Comparison of ENCODE assay signal across 13 cellular contexts in genomic region chr2:143452817-143453462, GRCh38.
DNase-seq lines count a peak whose midpoint lies in the region; ATAC-seq and TF ChIP-seq lines count a peak whose summit lies in the region.
"Had no signal": no experiment of that assay in that cellular context is flagged by ENCODE, and none has a peak within 500 bp of the region (broad histone marks: within the 10 kb centered on the region; RNA-seq: fewer than 3 reads in every experiment).

No MANE protein-coding gene starts in this region.

- no peak overlapping the region for H3K27ac ChIP-seq in heart right ventricle
- H3K27ac ChIP-seq in PC-3 (ENCODE audit: low read length): no peak overlapping the region
- H3K27ac ChIP-seq: colonic mucosa had no signal

- no peaks in the 10 kb centered on the region for H4K20me1 ChIP-seq in PC-3 (ENCODE audit: low read length)

- DNase-seq in stimulated activated CD4-positive, alpha-beta T cell treated with anti-CD3 and anti-CD28 coated beads, Interleukin-1b, Interleukin-23, amount 100 ng/mL, for 48 hours: peak; percentile 8
- no peak for DNase-seq in stimulated activated CD4-positive, alpha-beta T cell treated with anti-CD3 and anti-CD28 coated beads, Interleukin-12 subunit alpha, Interleukin-12 subunit beta, amount 100 ng/mL, for 4 hours
- DNase-seq in activated gamma-delta T cell treated with anti-CD3 and anti-CD28 coated beads, Interleukin-2, amount 50 U/mL, for 16 hours (ENCODE audit: low read depth): peak; percentile 11
- DNase-seq in EL (no peak), heart right ventricle (no peak), PC-3 (no peak), GM10266 (ENCODE audit: extremely low spot score) (no peak)
- DNase-seq: colonic mucosa, H7, NCI-H2171 treated with DMSO at 0.1 percent for 48 hours had no signal

- no peaks in the 10 kb centered on the region for H3K79me2 ChIP-seq in PC-3 (ENCODE audit: low read length)

- no peak for TF ChIP-seq CTCF in heart right ventricle (IDR thresholded peaks at IDR 0.05)
- TF ChIP-seq CTCF in PC-3 (conservative IDR thresholded peaks at IDR 0.05; ENCODE audit: low read depth, low read length): no peak
- TF ChIP-seq CTCF in GM10266 (IDR thresholded peaks at IDR 0.05; ENCODE audit: control insufficient read depth, insufficient read depth, low read depth, missing control alignments): no peak

- no peaks in the 10 kb centered on the region for H3K36me3 ChIP-seq in heart right ventricle
- no peaks in the 10 kb centered on the region for H3K36me3 ChIP-seq in PC-3 (ENCODE audit: low read depth, low read length)
- H3K36me3 ChIP-seq: colonic mucosa had no signal

- CTCF ChIA-PET in PC-3 (lab: Charles Lee): no interaction called here

- H3K9ac ChIP-seq in PC-3 (ENCODE audit: low read length): no peak overlapping the region

- H3K4me1 ChIP-seq in heart right ventricle (peaks cover 0 to 14% (median 0%) of the 10 kb centered on the region in 9 donors), PC-3 (ENCODE audit: insufficient read depth, low read length) (0 out of 2 replicates have a peak, but pooled peaks cover 6% of the 10 kb centered on the region)
- H3K4me1 ChIP-seq: colonic mucosa had no signal

- POLR2A ChIA-PET in PC-3 (lab: Charles Lee; ENCODE audit: unreplicated experiment): interaction anchor here (0.7 kb wide), 1 partner anchor 42 kb away, joined by 3 read pairs; no protein-coding TSS in a partner anchor

- no peaks in the 10 kb centered on the region for H3F3A ChIP-seq in PC-3 (ENCODE audit: low read length, unreplicated experiment)

- H3K9me2 ChIP-seq in PC-3 (replicated peaks; ENCODE audit: low read length): no peaks in the 10 kb centered on the region

- H3K4me2 ChIP-seq in PC-3 (ENCODE audit: low read length): no peak overlapping the region

- H3K4me3 ChIP-seq in heart right ventricle (no peak overlapping the region), PC-3 (ENCODE audit: low read length) (no peak overlapping the region)
- H3K4me3 ChIP-seq: colonic mucosa had no signal

- no peak overlapping the region for H2AFZ ChIP-seq in PC-3 (ENCODE audit: low read length)

- intact Hi-C loops in heart right ventricle (cut with DNase I): no loop called here
- intact Hi-C loops in PC-3 (cut with micrococcal nuclease): no loop called here

- H3K9me3 ChIP-seq in heart right ventricle (peaks cover 0 to 10% (median 0%) of the 10 kb centered on the region in 11 donors), PC-3 (ENCODE audit: low read length) (no peaks in the 10 kb centered on the region)
- H3K9me3 ChIP-seq: colonic mucosa had no signal

- 75 to 76% methylated on average over 3 of the region's 3 CpGs for WGBS in heart right ventricle, 2 donors

- BruUV-seq in PC-3 (replicated peaks; lab: Mats Ljungman, UMichigan): no TSS peak

- ATAC-seq in HG03442 (IDR thresholded peaks at IDR 0.05; ENCODE audit: unreplicated experiment): peak; percentile 75
- no peak for ATAC-seq in heart right ventricle
- ATAC-seq in PC-3: no peak
- ATAC-seq: HepG2, Right ventricle myocardium inferior had no signal

- H3K27me3 ChIP-seq in heart right ventricle (no peaks in the 10 kb centered on the region), PC-3 (ENCODE audit: low read length) (no peaks in the 10 kb centered on the region)
- H3K27me3 ChIP-seq: colonic mucosa had no signal

Comparison
In these comparisons a context has a peak if more than half of its experiments do, and no peak if none do; other contexts are left out.
1. DNase-seq: peak in stimulated activated CD4-positive, alpha-beta T cell treated with anti-CD3 and anti-CD28 coated beads, Interleukin-1b, Interleukin-23, amount 100 ng/mL, for 48 hours (single experiment) and activated gamma-delta T cell treated with anti-CD3 and anti-CD28 coated beads, Interleukin-2, amount 50 U/mL, for 16 hours (single experiment); none in stimulated activated CD4-positive, alpha-beta T cell treated with anti-CD3 and anti-CD28 coated beads, Interleukin-12 subunit alpha, Interleukin-12 subunit beta, amount 100 ng/mL, for 4 hours (single experiment), EL (single experiment), heart right ventricle (0 of 2), PC-3 (single experiment) and GM10266 (single experiment).